11 cellular contexts compared by ENCODE assay signal in the genomic region with DNA sequence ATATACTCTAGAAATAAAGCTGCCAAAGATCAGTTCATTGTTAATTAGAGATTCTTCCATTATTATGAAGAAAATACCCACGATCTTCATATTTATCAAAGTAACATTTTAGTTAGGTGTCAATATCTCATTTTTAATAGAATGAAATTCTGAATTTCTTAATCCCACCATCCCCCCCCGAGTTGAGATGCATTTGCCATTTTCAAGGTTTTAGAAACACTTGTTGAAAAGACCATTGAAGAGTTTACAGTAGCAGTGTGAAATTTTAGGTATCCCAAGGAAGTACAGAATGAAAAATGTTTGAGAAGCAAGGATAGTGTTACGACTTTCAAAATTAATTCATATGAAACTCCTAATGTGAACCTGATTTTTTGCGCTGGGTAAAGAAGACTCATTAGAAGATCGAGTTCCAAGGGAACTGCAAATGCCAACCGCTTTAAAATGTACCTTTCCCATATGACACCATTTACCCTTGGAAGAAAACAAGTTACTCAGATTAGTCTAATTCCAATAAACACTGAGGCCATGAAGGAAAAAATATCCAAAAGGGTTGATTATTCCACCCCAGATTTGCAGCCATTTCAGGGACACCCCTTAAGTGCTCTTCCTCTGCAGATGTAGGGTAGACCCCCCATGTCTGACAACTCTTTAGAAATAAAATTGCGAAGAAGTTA. TPM values are rescaled to one million over a fixed set of nuclear protein-coding genes. Genes with fewer than 3 reads are reported as not detected.
DNase-seq lines count a peak whose midpoint lies in the region; ATAC-seq and TF ChIP-seq lines count a peak whose summit lies in the region.
"Had no signal": no experiment of that assay in that cellular context is flagged by ENCODE, and none has a peak within 500 bp of the region (broad histone marks: within the 10 kb centered on the region; RNA-seq: fewer than 3 reads in every experiment).

No MANE protein-coding gene starts in this region.

- H3K36me3 Mint-ChIP-seq in activated CD4-positive, alpha-beta memory T cell treated with anti-CD3 and anti-CD28 coated beads, Interleukin-2, amount 10 ng/mL, durations not matched to agents 7 days and 5 days (ENCODE audit: low read depth), result peaks cover 3% of the 10 kb centered on the region

- peak overlapping the region; percentile 84 for H3K4me3 Mint-ChIP-seq in activated CD4-positive, alpha-beta memory T cell treated with anti-CD3 and anti-CD28 coated beads, Interleukin-2, amount 10 ng/mL, durations not matched to agents 7 days and 5 days

- ATAC-seq in aorta (ENCODE audit: low FRiP score) (no peak), HG03457 (IDR thresholded peaks at IDR 0.05; ENCODE audit: unreplicated experiment) (no peak)

- intact Hi-C loops in aorta (cut with DNase I), result loop anchor here in 1 of 2 donors (10.0 kb wide), 1 partner anchor 101 kb away; a partner anchor contains a TSS

- 65 to 72% methylated on average over 7 of the region's 7 CpGs for WGBS in aorta, 2 donors

- H3K27me3 ChIP-seq in ACC112 (ENCODE audit: insufficient read depth, low read length) (peaks cover 33% of the 10 kb centered on the region), mononuclear cell (ENCODE audit: insufficient read depth, low read length) (peaks cover 48% of the 10 kb centered on the region), aorta (ENCODE audit: control insufficient read depth in 1 of 2, insufficient read depth in 2 of 2, low read length in 1 of 2) (no peaks in the 10 kb centered on the region)

- no peak for TF ChIP-seq CTCF in GM12864 (IDR thresholded peaks at IDR 0.05; ENCODE audit: low read depth, low read length, missing control alignments)

- H3K9me3 Mint-ChIP-seq in activated CD4-positive, alpha-beta memory T cell treated with anti-CD3 and anti-CD28 coated beads, Interleukin-2, amount 10 ng/mL, durations not matched to agents 7 days and 5 days, result peaks cover 2% of the 10 kb centered on the region

- peak overlapping the region; percentile 80 for H3K27ac Mint-ChIP-seq in activated CD4-positive, alpha-beta memory T cell treated with anti-CD3 and anti-CD28 coated beads, Interleukin-2, amount 10 ng/mL, durations not matched to agents 7 days and 5 days

- no peak overlapping the region for H3K27ac ChIP-seq in ACC112 (ENCODE audit: low read depth, low read length)
- no peak overlapping the region for H3K27ac ChIP-seq in aorta (ENCODE audit: low read depth in 1 of 2, low read length in 2 of 2)
- H3K27ac ChIP-seq: cardiac muscle cell had no signal

- no peaks in the 10 kb centered on the region for H3K79me2 ChIP-seq in ACC112 (ENCODE audit: control insufficient read depth, insufficient read depth, low read length, unreplicated experiment)

- DNase-seq in GM12864 (ENCODE audit: low read depth) (no peak), aorta (no peak), C1 segment of cervical spinal cord (lab: John Stamatoyannopoulos, UW) (no peak), mesenteric fat pad (ENCODE audit: low spot score) (no peak)
- DNase-seq in activated CD4-positive, alpha-beta memory T cell treated with anti-CD3 and anti-CD28 coated beads, Interleukin-2, amount 10 ng/mL, durations not matched to agents 7 days and 5 days, result no peak

- peaks cover 59% of the 10 kb centered on the region for H3K4me1 Mint-ChIP-seq in activated CD4-positive, alpha-beta memory T cell treated with anti-CD3 and anti-CD28 coated beads, Interleukin-2, amount 10 ng/mL, durations not matched to agents 7 days and 5 days

- no peaks in the 10 kb centered on the region for H3K36me3 ChIP-seq in ACC112 (ENCODE audit: insufficient read depth, low read length)
- no peaks in the 10 kb centered on the region for H3K36me3 ChIP-seq in aorta (ENCODE audit: control insufficient read depth in 1 of 2, insufficient read depth in 2 of 2, low read length in 1 of 2)
- H3K36me3 ChIP-seq: cardiac muscle cell, tibial nerve had no signal

- CTCF ChIA-PET in activated CD4-positive, alpha-beta memory T cell treated with anti-CD3 and anti-CD28 coated beads, Interleukin-2, amount 10 ng/mL, durations not matched to agents 7 days and 5 days (lab: Charles Lee), result interaction anchor here (0.7 to 4.0 kb wide), 7 partner anchors 9 to 209 kb away, joined by 3 to 14 read pairs (median 3); a partner anchor contains a TSS

- H3K9me3 ChIP-seq in mononuclear cell (ENCODE audit: low read depth, low read length), result no peaks in the 10 kb centered on the region
- H3K9me3 ChIP-seq in aorta (ENCODE audit: control insufficient read depth, low read length), result no peaks in the 10 kb centered on the region

- peak overlapping the region; percentile 73 for H3K4me3 ChIP-seq in ACC112 (ENCODE audit: low read depth, low read length)
- peak overlapping the region; percentile 71 for H3K4me3 ChIP-seq in GM12864 (ENCODE audit: low read depth, low read length)
- H3K4me3 ChIP-seq in mononuclear cell (ENCODE audit: low read length), result peak overlapping the region; percentile 75
- H3K4me3 ChIP-seq in aorta (ENCODE audit: low read length in 2 of 2), result no peak overlapping the region

- no peaks in the 10 kb centered on the region for H3K27me3 Mint-ChIP-seq in activated CD4-positive, alpha-beta memory T cell treated with anti-CD3 and anti-CD28 coated beads, Interleukin-2, amount 10 ng/mL, durations not matched to agents 7 days and 5 days

- peak overlapping the region; percentile 80 for H2AFZ ChIP-seq in ACC112 (ENCODE audit: low read length, unreplicated experiment)

- H3K4me1 ChIP-seq in ACC112 (ENCODE audit: control insufficient read depth, insufficient read depth, low read length, unreplicated experiment) (no peaks in the 10 kb centered on the region), mononuclear cell (ENCODE audit: insufficient read depth, low read length) (peaks cover 54% of the 10 kb centered on the region), aorta (ENCODE audit: control insufficient read depth in 1 of 2, insufficient read depth in 2 of 2, low read length in 2 of 2) (no peaks in the 10 kb centered on the region)

- POLR2A ChIA-PET in activated CD4-positive, alpha-beta memory T cell treated with anti-CD3 and anti-CD28 coated beads, Interleukin-2, amount 10 ng/mL, durations not matched to agents 7 days and 5 days (lab: Charles Lee), result interaction anchor here (0.9 to 6.2 kb wide), 14 partner anchors 15 to 117 kb away, joined by 3 to 43 read pairs (median 8); a partner anchor contains a TSS

RNA-seq across cellular contexts. Expression of a gene that starts 0.7 kb away (rescaled TPM):
- total RNA-seq in activated CD4-positive, alpha-beta memory T cell treated with anti-CD3 and anti-CD28 coated beads, Interleukin-2, amount 10 ng/mL, durations not matched to agents 7 days and 5 days, result 10 to 100 TPM; 37.9 to 38.2 TPM
- total RNA-seq in mononuclear cell, result 47.5 TPM
- total RNA-seq in aorta, result 1 to 10 TPM; 1.7 to 2.8 TPM
- under 1 TPM; 0.03 to 0.75 TPM for polyA plus RNA-seq in aorta
- 1.3 TPM for total RNA-seq in mesenteric fat pad
- total RNA-seq: cardiac muscle cell, myocyte had no signal
- polyA plus RNA-seq: cardiac muscle cell had no signal

RNA-seq across cellular contexts. Expression of a gene that starts 4.6 kb away (rescaled TPM):
- not detected for total RNA-seq in activated CD4-positive, alpha-beta memory T cell treated with anti-CD3 and anti-CD28 coated beads, Interleukin-2, amount 10 ng/mL, durations not matched to agents 7 days and 5 days
- total RNA-seq in mononuclear cell (not detected), aorta (not detected), mesenteric fat pad (not detected)
- polyA plus RNA-seq in aorta, result not detected
- total RNA-seq: cardiac muscle cell, myocyte, tibial nerve had no signal
- polyA plus RNA-seq: cardiac muscle cell had no signal

RNA-seq across cellular contexts. Expression of a gene that starts 55.1 kb away (rescaled TPM):
- total RNA-seq in activated CD4-positive, alpha-beta memory T cell treated with anti-CD3 and anti-CD28 coated beads, Interleukin-2, amount 10 ng/mL, durations not matched to agents 7 days and 5 days, result 10 to 100 TPM; 41.2 to 41.4 TPM
- total RNA-seq in mononuclear cell, result 10.7 TPM
- 10 to 100 TPM in 1 of 2 donors, 1 to 10 TPM in 1; 9.7 to 14.5 TPM for total RNA-seq in aorta
- 10 to 100 TPM; 16.7 to 30.1 TPM for polyA plus RNA-seq in aorta
- total RNA-seq in mesenteric fat pad, result 15.3 TPM

Comparison
In these comparisons a context has a peak if more than half of its experiments do, and no peak if none do; other contexts are left out.
1. H3K4me3 ChIP-seq: peak in ACC112 (single experiment), GM12864 (single experiment) and mononuclear cell (single experiment); none in aorta (0 of 2).
2. RNA of a gene that starts 0.7 kb away (total RNA-seq): 47.5 TPM in mononuclear cell (single experiment) and 37.9 to 38.2 TPM in activated CD4-positive, alpha-beta memory T cell treated with anti-CD3 and anti-CD28 coated beads, Interleukin-2, amount 10 ng/mL, durations not matched to agents 7 days and 5 days; 1.7 to 2.8 TPM in aorta and 1.3 TPM in mesenteric fat pad (single experiment); every median in the first group is over 10 times any median in the second.